33 cellular contexts compared by ENCODE assay signal in the genomic region with DNA sequence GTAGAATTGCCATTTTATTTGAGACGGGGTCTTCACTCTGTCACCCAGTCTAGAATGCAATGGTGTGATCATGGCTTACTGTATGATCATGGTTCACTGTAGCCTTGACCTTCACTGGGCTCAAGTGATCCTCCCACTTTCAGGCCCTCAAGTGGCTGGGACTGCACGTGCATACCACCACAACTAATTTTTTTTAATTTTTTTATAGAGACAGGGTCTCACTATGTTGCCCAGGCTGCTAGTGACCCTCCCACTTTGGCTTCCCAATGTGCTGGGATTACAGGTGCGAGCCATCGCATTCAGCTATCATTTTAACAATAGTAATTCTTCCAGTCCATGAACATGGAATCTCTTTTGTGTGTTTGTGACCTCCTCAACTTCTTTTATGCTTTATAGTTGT.
"Had no signal": no experiment of that assay in that cellular context is flagged by ENCODE, and none has a peak within 500 bp of the region (broad histone marks: within the 10 kb centered on the region; RNA-seq: fewer than 3 reads in every experiment).

No MANE protein-coding gene starts in this region.

- H3K27ac ChIP-seq: adrenal gland, ascending aorta, body of pancreas, brain microvascular endothelial cell, breast epithelium, cardiac muscle cell had no signal

- DNase-seq: activated effector memory CD4-positive, alpha-beta T cell treated with anti-CD3 and anti-CD28 coated beads, Interleukin-2, amount 50 U/mL, for 16 hours; activated effector memory CD4-positive, alpha-beta T cell treated with Interleukin-2 at 50 U/mL for 16 hours; activated gamma-delta T cell; activated gamma-delta T cell treated with Interleukin-2 at 50 U/mL for 16 hours; activated naive CD4-positive, alpha-beta T cell; activated naive CD4-positive, alpha-beta T cell treated with anti-CD3 and anti-CD28 coated beads for 36 hours; activated naive CD4-positive, alpha-beta T cell treated with anti-CD3 and anti-CD28 coated beads, Interleukin-2, amount 10 ng/mL, durations not matched to agents 7 days and 5 days; activated naive CD4-positive, alpha-beta T cell treated with anti-CD3 and anti-CD28 coated beads, Interleukin-2, amount 50 U/mL, for 16 hours; activated naive CD4-positive, alpha-beta T cell treated with Interleukin-2 at 50 U/mL for 16 hours; activated naive CD8-positive, alpha-beta T cell treated with anti-CD3 and anti-CD28 coated beads for 36 hours; activated naive CD8-positive, alpha-beta T cell treated with anti-CD3 and anti-CD28 coated beads, Interleukin-2, amount 10 ng/mL, durations not matched to agents 7 days and 5 days; activated naive CD8-positive, alpha-beta T cell treated with anti-CD3 and anti-CD28 coated beads, Interleukin-2, amount 50 U/mL, for 24 hours; activated T-cell treated with anti-CD3 and anti-CD28 coated beads, Interleukin-2, amount 50 U/mL, for 24 hours; activated T-cell treated with anti-CD3 and anti-CD28 coated beads, Interleukin-2, amount 50 U/mL, for 4 hours; activated T-cell treated with anti-CD3 and anti-CD28 coated beads, Interleukin-2, amount 50 U/mL, for 48 hours; activated T-cell treated with anti-CD3 and anti-CD28 coated beads, Interleukin-2, amount 50 U/mL, for 72 hours; adrenal gland; amniotic stem cell; amygdala; anterior cingulate cortex; aorta; body of pancreas; brain microvascular endothelial cell; caudate nucleus; central memory CD4-positive, alpha-beta T cell; cerebellar nuclear complex had no signal

- FAIRE-seq: astrocyte, bronchial epithelial cell had no signal

- ATAC-seq: activated naive CD4-positive, alpha-beta T cell treated with anti-CD3 and anti-CD28 coated beads, Interleukin-2, amount 50 U/mL, for 72 hours; activated naive CD8-positive, alpha-beta T cell treated with anti-CD3 and anti-CD28 coated beads, Interleukin-2, amount 50 U/mL, for 24 hours; activated T-cell treated with anti-CD3 and anti-CD28 coated beads, Interleukin-2, amount 50 U/mL, for 4 hours; activated T-cell treated with anti-CD3 and anti-CD28 coated beads, Interleukin-2, amount 50 U/mL, for 72 hours; activated T-helper 17 cell treated with anti-CD3 and anti-CD28 coated beads, Interleukin-2, amount 50 U/mL, for 72 hours; body of pancreas had no signal

- H3K4me1 ChIP-seq: adrenal gland, ascending aorta, body of pancreas, breast epithelium had no signal

- H3K27me3 ChIP-seq: adrenal gland, ascending aorta, body of pancreas, brain microvascular endothelial cell, breast epithelium, cardiac muscle cell had no signal

- H3K4me3 ChIP-seq: adrenal gland, ascending aorta, body of pancreas, breast epithelium, cardiac muscle cell had no signal

- H3K36me3 ChIP-seq: breast epithelium had no signal

- H3K9me3 ChIP-seq: adrenal gland, ascending aorta had no signal
